ENCODE assay signal across 17 cellular contexts in genomic region chr13:32262165-32262564, GRCh38. TPM values are rescaled to one million over a fixed set of nuclear protein-coding genes. Genes with fewer than 3 reads are reported as not detected.
DNase-seq lines count a peak whose midpoint lies in the region; ATAC-seq, FAIRE-seq and TF ChIP-seq lines count a peak whose summit lies in the region.
"Had no signal": no experiment of that assay in that cellular context is flagged by ENCODE, and none has a peak within 500 bp of the region (broad histone marks: within the 10 kb centered on the region; RNA-seq: fewer than 3 reads in every experiment).

No MANE protein-coding gene starts in this region.

- TF ChIP-seq CTCF in foreskin keratinocyte (conservative IDR thresholded peaks at IDR 0.05) (no peak), sigmoid colon (IDR thresholded peaks at IDR 0.05) (no peak), lower leg skin (IDR thresholded peaks at IDR 0.05) (no peak)

- intact Hi-C loops in sigmoid colon (cut with DNase I) (loop anchor here (5.0 kb wide), 1 partner anchor 230 kb away; the partner anchor contains the start of gene FRY), lower leg skin (cut with DNase I; ENCODE audit: low total_unique reads) (no loop called here)

- H3K27me3 ChIP-seq in ACC112 (ENCODE audit: insufficient read depth, low read length) (no peaks in the 10 kb centered on the region), foreskin keratinocyte (no peaks in the 10 kb centered on the region), sigmoid colon (no peaks in the 10 kb centered on the region)

- no peaks in the 10 kb centered on the region for H3K79me2 ChIP-seq in ACC112 (ENCODE audit: control insufficient read depth, insufficient read depth, low read length, unreplicated experiment)

- DNase-seq in foreskin keratinocyte, result no peak
- DNase-seq in sigmoid colon, result no peak
- DNase-seq in lower leg skin (ENCODE audit: low spot score in 2 of 2), result no peak
- DNase-seq in DMS153 treated with DMSO at 0.1 percent for 48 hours (lab: John Stamatoyannopoulos, UW; ENCODE audit: unreplicated experiment), result no peak
- no peak for DNase-seq in urothelium cell line (ENCODE audit: low spot score)
- DNase-seq: activated CD4-positive, alpha-beta T cell treated with anti-CD3 and anti-CD28 coated beads, Interleukin-2, amount 10 ng/mL, durations not matched to agents 24 days and 14 days; activated naive CD8-positive, alpha-beta T cell treated with anti-CD3 and anti-CD28 coated beads, Interleukin-2, amount 50 U/mL, for 24 hours; activated T-cell treated with anti-CD3 and anti-CD28 coated beads, Interleukin-2, amount 50 U/mL, for 24 hours; GF-D8; NCI-H2171; stimulated activated CD4-positive, alpha-beta T cell treated with anti-CD3 and anti-CD28 coated beads, Interleukin-15, amount 100 ng/mL, for 24 hours had no signal

- H3K4me3 ChIP-seq in ACC112 (ENCODE audit: low read depth, low read length) (peak overlapping the region; percentile 4; the same call in 1 of the 2 replicates), sigmoid colon (no peak overlapping the region), lower leg skin (ENCODE audit: low read depth, poor library complexity, severe bottlenecking) (no peak overlapping the region)

- FAIRE-seq in urothelium cell line (lab: Jason Lieb, UNC), result no peak
- FAIRE-seq: GM18507 had no signal

- H3K27ac ChIP-seq in ACC112 (ENCODE audit: low read depth, low read length), result peak overlapping the region; percentile 41
- no peak overlapping the region for H3K27ac ChIP-seq in foreskin keratinocyte
- peak overlapping the region; percentile 64 to 86 (median 78) for H3K27ac ChIP-seq in sigmoid colon

- no peaks in the 10 kb centered on the region for H3K36me3 ChIP-seq in ACC112 (ENCODE audit: insufficient read depth, low read length)
- peaks cover 0 to 37% (median 6%) of the 10 kb centered on the region in 4 donors for H3K36me3 ChIP-seq in sigmoid colon

- ATAC-seq in SK-N-SH treated with all-trans-retinoic acid at 6 μM for 48 hours (peak; percentile 38; the same call in 2 of the 3 replicates), foreskin keratinocyte (peak; percentile 54), HG02884 (IDR thresholded peaks at IDR 0.05; ENCODE audit: unreplicated experiment) (no peak)
- ATAC-seq: activated naive CD8-positive, alpha-beta T cell treated with anti-CD3 and anti-CD28 coated beads, Interleukin-2, amount 50 U/mL, for 24 hours had no signal

- TF ChIP-seq POLR2A in sigmoid colon (IDR thresholded peaks at IDR 0.05) (no peak), lower leg skin (IDR thresholded peaks at IDR 0.05) (no peak)

- TF ChIP-seq EP300 in sigmoid colon (IDR thresholded peaks at IDR 0.05), result no peak

- WGBS in sigmoid colon, 2 donors, result 79 to 81% methylated on average over 3 of the region's 3 CpGs
- WGBS in lower leg skin, 2 donors, result 80 to 85% methylated on average over 3 of the region's 3 CpGs

- H2AFZ ChIP-seq in ACC112 (ENCODE audit: low read length, unreplicated experiment), result peak overlapping the region; percentile 86

- no peaks in the 10 kb centered on the region for H3K9me3 ChIP-seq in sigmoid colon

- H3K4me1 ChIP-seq in ACC112 (ENCODE audit: control insufficient read depth, insufficient read depth, low read length, unreplicated experiment), result peaks cover 31% of the 10 kb centered on the region
- H3K4me1 ChIP-seq in foreskin keratinocyte, result peaks cover 10% of the 10 kb centered on the region
- peaks cover 0 to 47% (median 35%) of the 10 kb centered on the region in 4 donors for H3K4me1 ChIP-seq in sigmoid colon

TF ChIP-seq in SK-N-SH treated with all-trans-retinoic acid at 6 μM for 48 hours, 23 proteins besides CTCF, POLR2A, EP300 and RAD21:
- TF ChIP-seq TCF4 (CRISPR knock-in tag; IDR thresholded peaks at IDR 0.05; ENCODE audit: borderline replicate concordance) (no peak), POU6F1 (CRISPR knock-in tag; IDR thresholded peaks at IDR 0.05; ENCODE audit: borderline replicate concordance, low read depth) (no peak), SNAI2 (CRISPR knock-in tag; IDR thresholded peaks at IDR 0.05) (no peak), RARB (CRISPR knock-in tag; IDR thresholded peaks at IDR 0.05) (no peak), OSR1 (CRISPR knock-in tag; IDR thresholded peaks at IDR 0.05) (no peak), TOX (CRISPR knock-in tag; IDR thresholded peaks at IDR 0.05; ENCODE audit: borderline replicate concordance) (no peak), GLIS3 (CRISPR knock-in tag; IDR thresholded peaks at IDR 0.05) (no peak), ZNF565 (CRISPR knock-in tag; conservative IDR thresholded peaks at IDR 0.05; ENCODE audit: low read depth) (no peak), PPARA (CRISPR knock-in tag; IDR thresholded peaks at IDR 0.05; ENCODE audit: borderline replicate concordance) (no peak), ZFP30 (CRISPR knock-in tag; IDR thresholded peaks at IDR 0.05) (no peak), CREB5 (CRISPR knock-in tag; IDR thresholded peaks at IDR 0.05; ENCODE audit: low read depth) (no peak), ARNTL (CRISPR knock-in tag; IDR thresholded peaks at IDR 0.05; ENCODE audit: borderline replicate concordance, low read depth) (no peak), ZNF8 (CRISPR knock-in tag; IDR thresholded peaks at IDR 0.05) (no peak), CSRNP3 (CRISPR knock-in tag; IDR thresholded peaks at IDR 0.05) (no peak), ESRRG (CRISPR knock-in tag; IDR thresholded peaks at IDR 0.05) (no peak)

RNA-seq across cellular contexts. Expression of gene ZAR1L, which starts 53.0 kb away (rescaled TPM):
- not detected in 2 replicates for total RNA-seq in foreskin keratinocyte
- not detected in 2 replicates for polyA plus RNA-seq in foreskin keratinocyte
- not detected for total RNA-seq in sigmoid colon
- not detected for polyA plus RNA-seq in sigmoid colon
- not detected for total RNA-seq in lower leg skin
- total RNA-seq: A673, osteoblast had no signal

RNA-seq across cellular contexts. Expression of gene BRCA2, which starts 53.1 kb away (rescaled TPM):
- total RNA-seq in foreskin keratinocyte, result 14.1 and 15.2 TPM in 2 replicates
- polyA plus RNA-seq in foreskin keratinocyte, result 1.6 and 2.3 TPM in 2 replicates
- 1 to 10 TPM in 1 of 4 donors, under 1 TPM in 3; 0.49 to 1.1 (median 0.63) TPM for total RNA-seq in sigmoid colon
- polyA plus RNA-seq in sigmoid colon, result 1 to 10 TPM in 1 of 3 donors, under 1 TPM in 1, not detected in 1; 0.23 to 2.4 TPM
- 1 to 10 TPM in 1 of 4 donors, under 1 TPM in 3; 0.49 to 2.1 (median 0.90) TPM for total RNA-seq in lower leg skin
